Comparison of ENCODE assay signal across 21 cellular contexts in genomic region chr7:79272938-79273337, GRCh38.
DNase-seq lines count a peak whose midpoint lies in the region; ATAC-seq, FAIRE-seq and TF ChIP-seq lines count a peak whose summit lies in the region.
"Had no signal": no experiment of that assay in that cellular context is flagged by ENCODE, and none has a peak within 500 bp of the region (broad histone marks: within the 10 kb centered on the region; RNA-seq: fewer than 3 reads in every experiment).

No MANE protein-coding gene starts in this region.

- BruUV-seq in endothelial cell of umbilical vein (replicated peaks; lab: Mats Ljungman, UMichigan) = no TSS peak
- no TSS peak for BruUV-seq in Caco-2 (replicated peaks; lab: Mats Ljungman, UMichigan)

- H3K27ac Mint-ChIP-seq in astrocyte (ENCODE audit: unreplicated experiment) (no peak overlapping the region), Caco-2 (ENCODE audit: unreplicated experiment) (no peak overlapping the region)
- H3K27ac Mint-ChIP-seq: CD4-positive, alpha-beta memory T cell had no signal

- H3K27me3 Mint-ChIP-seq in astrocyte (ENCODE audit: low read depth, unreplicated experiment) (no peaks in the 10 kb centered on the region), Caco-2 (ENCODE audit: insufficient read depth, unreplicated experiment) (no peaks in the 10 kb centered on the region)
- H3K27me3 Mint-ChIP-seq: CD4-positive, alpha-beta memory T cell had no signal

- FAIRE-seq in astrocyte (lab: Jason Lieb, UNC) (no peak), endothelial cell of umbilical vein (lab: Jason Lieb, UNC) (no peak)
- FAIRE-seq: G401.6, GM12892, K562 had no signal

- no peaks in the 10 kb centered on the region for H3K9me2 ChIP-seq in SK-N-SH

- no peak overlapping the region for H3K27ac ChIP-seq in SK-N-SH (ENCODE audit: low read depth in 2 of 2, low read length in 1 of 2)
- H3K27ac ChIP-seq in astrocyte (ENCODE audit: low read depth, low read length) = no peak overlapping the region
- H3K27ac ChIP-seq in endothelial cell of umbilical vein (ENCODE audit: insufficient read depth, low read depth, low read length) = no peak overlapping the region
- H3K27ac ChIP-seq: 22Rv1; BLaER1 treated with 17β-estradiol and CSF1 and Interleukin-3, amounts not matched to agents 10 nM and 100 nM; SJCRH30 had no signal

- H3K27me3 ChIP-seq in SK-N-SH (ENCODE audit: insufficient read depth) (no peaks in the 10 kb centered on the region), astrocyte (ENCODE audit: insufficient read depth, low read length) (no peaks in the 10 kb centered on the region), endothelial cell of umbilical vein (ENCODE audit: control insufficient read depth in 2 of 2, insufficient read depth in 2 of 2, low read length in 2 of 2) (no peaks in the 10 kb centered on the region), Caco-2 (replicated peaks; ENCODE audit: control insufficient read depth, insufficient read depth, low read length) (no peaks in the 10 kb centered on the region)
- H3K27me3 ChIP-seq: BLaER1 treated with 17β-estradiol and CSF1 and Interleukin-3, amounts not matched to agents 10 nM and 100 nM; SJCRH30 had no signal

- WGBS in SK-N-SH (ENCODE audit: low lambda C conversion rate) = 76% methylated on average over 2 of the region's 2 CpGs

- H3K36me3 Mint-ChIP-seq in astrocyte (ENCODE audit: low read depth, unreplicated experiment) (no peaks in the 10 kb centered on the region), Caco-2 (ENCODE audit: insufficient read depth, unreplicated experiment) (no peaks in the 10 kb centered on the region)
- H3K36me3 Mint-ChIP-seq: CD4-positive, alpha-beta memory T cell had no signal

- intact Hi-C loops in endothelial cell of umbilical vein (cut with micrococcal nuclease) = loop anchor here (1.0 to 10.0 kb wide), 4 partner anchors 9 to 1248 kb away; no protein-coding TSS in a partner anchor
- intact Hi-C loops in Caco-2 (cut with micrococcal nuclease; ENCODE audit: unreplicated experiment) = loop anchor here (1.0 kb wide), 3 partner anchors 9 to 468 kb away; no protein-coding TSS in a partner anchor

- H3K4me1 Mint-ChIP-seq in astrocyte (ENCODE audit: low read depth, unreplicated experiment) = no peaks in the 10 kb centered on the region
- H3K4me1 Mint-ChIP-seq in Caco-2 (ENCODE audit: low read depth, unreplicated experiment) = peaks cover 7% of the 10 kb centered on the region
- H3K4me1 Mint-ChIP-seq: CD4-positive, alpha-beta memory T cell had no signal

- H3K9me3 ChIP-seq in SK-N-SH (no peaks in the 10 kb centered on the region; the same call in 1 of the 2 replicates), astrocyte (ENCODE audit: insufficient read depth, low read depth, low read length) (no peaks in the 10 kb centered on the region), endothelial cell of umbilical vein (replicated peaks; ENCODE audit: control insufficient read depth, insufficient read depth, low read length) (no peaks in the 10 kb centered on the region), Caco-2 (no peaks in the 10 kb centered on the region)
- H3K9me3 ChIP-seq: BLaER1 treated with 17β-estradiol and CSF1 and Interleukin-3, amounts not matched to agents 10 nM and 100 nM; SJCRH30 had no signal

- TF ChIP-seq EP300 in SK-N-SH (IDR thresholded peaks at IDR 0.05; ENCODE audit: borderline replicate concordance in 1 of 2, low read depth in 1 of 2, low read length in 1 of 2) = no peak

- H3K9ac ChIP-seq in SK-N-SH = no peak overlapping the region
- no peak overlapping the region for H3K9ac ChIP-seq in astrocyte (ENCODE audit: low read length)
- H3K9ac ChIP-seq in endothelial cell of umbilical vein (replicated peaks; ENCODE audit: extremely low read depth, insufficient read depth, low read length) = no peak overlapping the region
- H3K9ac ChIP-seq: BLaER1 treated with 17β-estradiol and CSF1 and Interleukin-3, amounts not matched to agents 10 nM and 100 nM had no signal

- H3K4me3 ChIP-seq in SK-N-SH (ENCODE audit: low read depth in 2 of 2, low read length in 1 of 2) (no peak overlapping the region), astrocyte (ENCODE audit: insufficient read depth, low read depth, low read length) (no peak overlapping the region), endothelial cell of umbilical vein (replicated peaks in 1 of 3; ENCODE audit: insufficient read depth in 1 of 3, low read depth in 1 of 3, low read length in 3 of 3) (no peak overlapping the region), Caco-2 (ENCODE audit: low read depth, low read length) (no peak overlapping the region)
- H3K4me3 ChIP-seq: BLaER1 treated with 17β-estradiol and CSF1 and Interleukin-3, amounts not matched to agents 10 nM and 100 nM; K562; SJCRH30 had no signal

- TF ChIP-seq POLR2A in endothelial cell of umbilical vein (IDR thresholded peaks at IDR 0.05; ENCODE audit: low read depth, low read length) = no peak

- H3K4me1 ChIP-seq in SK-N-SH (ENCODE audit: control insufficient read depth in 1 of 2, insufficient read depth in 2 of 2, low read depth in 1 of 2, low read length in 1 of 2) = no peaks in the 10 kb centered on the region; a peak in 2 of 4 replicates
- no peaks in the 10 kb centered on the region for H3K4me1 ChIP-seq in astrocyte (ENCODE audit: insufficient read depth, low read length)
- H3K4me1 ChIP-seq in endothelial cell of umbilical vein (ENCODE audit: control insufficient read depth, extremely low read depth, insufficient read depth, low read length) = peaks cover 7% of the 10 kb centered on the region
- H3K4me1 ChIP-seq in Caco-2 = peaks cover 5% of the 10 kb centered on the region; the same call in 1 of the 2 replicates
- H3K4me1 ChIP-seq: SJCRH30 had no signal

- no peaks in the 10 kb centered on the region for H3K9me1 ChIP-seq in endothelial cell of umbilical vein (replicated peaks; ENCODE audit: control insufficient read depth, extremely low read depth, insufficient read depth, low read length)

- dilution Hi-C loops in endothelial cell of umbilical vein (cut with MboI; ENCODE audit: extremely low pct_ligation_motif_present, low sequenced_read_pairs) = no loop called here

- H3K36me3 ChIP-seq in SK-N-SH (replicated peaks in 1 of 2; ENCODE audit: control insufficient read depth in 1 of 2, insufficient read depth in 2 of 2, low read length in 1 of 2) (no peaks in the 10 kb centered on the region), astrocyte (ENCODE audit: insufficient read depth, low read length) (no peaks in the 10 kb centered on the region), endothelial cell of umbilical vein (ENCODE audit: control insufficient read depth in 2 of 2, extremely low read depth in 1 of 2, insufficient read depth in 2 of 2, low read length in 2 of 2) (no peaks in the 10 kb centered on the region), Caco-2 (ENCODE audit: control insufficient read depth, insufficient read depth, low read length) (no peaks in the 10 kb centered on the region)
- H3K36me3 ChIP-seq: BLaER1 treated with 17β-estradiol and CSF1 and Interleukin-3, amounts not matched to agents 10 nM and 100 nM; SJCRH30 had no signal

- H4K20me1 ChIP-seq in SK-N-SH (ENCODE audit: insufficient read depth) = no peaks in the 10 kb centered on the region
- no peaks in the 10 kb centered on the region for H4K20me1 ChIP-seq in astrocyte (ENCODE audit: insufficient read depth, low read length)
- no peaks in the 10 kb centered on the region for H4K20me1 ChIP-seq in endothelial cell of umbilical vein (replicated peaks; ENCODE audit: control insufficient read depth, extremely low read depth, insufficient read depth, low read length)
- H4K20me1 ChIP-seq: BLaER1 treated with 17β-estradiol and CSF1 and Interleukin-3, amounts not matched to agents 10 nM and 100 nM had no signal

- POLR2A ChIA-PET in SK-N-SH (lab: Yijun Ruan, JAX) = no interaction called here
- POLR2A ChIA-PET in endothelial cell of umbilical vein (lab: Charles Lee) = no interaction called here
- POLR2A ChIA-PET in Caco-2 (lab: Charles Lee) = no interaction called here

- TF ChIP-seq CTCF in SK-N-SH (IDR thresholded peaks at IDR 0.05) (no peak), astrocyte (IDR thresholded peaks at IDR 0.05; ENCODE audit: insufficient read depth, low read depth, low read length) (no peak), endothelial cell of umbilical vein (IDR thresholded peaks at IDR 0.05; ENCODE audit: extremely low read depth in 1 of 2, insufficient read depth in 1 of 2, low read depth in 1 of 2, low read length in 2 of 2) (no peak), Caco-2 (IDR thresholded peaks at IDR 0.05; ENCODE audit: insufficient read depth in 1 of 2, low read depth in 1 of 2, low read length in 1 of 2, severe bottlenecking in 1 of 2, unreplicated experiment in 1 of 2) (no peak)

- ATAC-seq in SK-N-SH treated with all-trans-retinoic acid at 6 μM for 48 hours = no peak
- no peak for ATAC-seq in GM21447 (IDR thresholded peaks at IDR 0.05; ENCODE audit: unreplicated experiment)
- ATAC-seq: K562 had no signal

- TF ChIP-seq RAD21 in SK-N-SH (IDR thresholded peaks at IDR 0.05; ENCODE audit: low read length) = no peak

- H3K4me3 Mint-ChIP-seq in astrocyte (ENCODE audit: unreplicated experiment) = no peak overlapping the region
- no peak overlapping the region for H3K4me3 Mint-ChIP-seq in Caco-2 (ENCODE audit: unreplicated experiment)
- H3K4me3 Mint-ChIP-seq: CD4-positive, alpha-beta memory T cell had no signal

- H2AFZ ChIP-seq in SK-N-SH (ENCODE audit: low read depth) = no peak overlapping the region
- no peak overlapping the region for H2AFZ ChIP-seq in astrocyte (ENCODE audit: low read depth, low read length)
- H2AFZ ChIP-seq in endothelial cell of umbilical vein (ENCODE audit: low read depth, low read length) = peak overlapping the region; percentile 18

- no peak overlapping the region for H3K4me2 ChIP-seq in SK-N-SH
- no peak overlapping the region for H3K4me2 ChIP-seq in astrocyte (ENCODE audit: low read length)
- no peak overlapping the region for H3K4me2 ChIP-seq in endothelial cell of umbilical vein (ENCODE audit: insufficient read depth, low read length)
- H3K4me2 ChIP-seq: BLaER1 treated with 17β-estradiol and CSF1 and Interleukin-3, amounts not matched to agents 10 nM and 100 nM had no signal

- no peak for DNase-seq in SK-N-SH
- DNase-seq in astrocyte (ENCODE audit: low read depth) = peak; percentile 75
- peak; percentile 44 for DNase-seq in endothelial cell of umbilical vein (ENCODE audit: low read depth, low spot score)
- no peak for DNase-seq in Caco-2
- no peak for DNase-seq in NCI-H2107 (lab: John Stamatoyannopoulos, UW)
- no peak for DNase-seq in stimulated activated CD4-positive, alpha-beta T cell treated with anti-CD3 and anti-CD28 coated beads, Interleukin-4, amount 100 ng/mL, for 1 hour
- DNase-seq: CD4-positive, alpha-beta memory T cell; MM.1S; NCI-H1048; NCI-H1417 treated with DMSO at 0.1 percent for 48 hours; NCI-H187; NCI-H510A treated with DMSO at 0.1 percent for 48 hours; NCI-H748 treated with DMSO at 0.1 percent for 48 hours; SJCRH30 had no signal

- H3K79me2 ChIP-seq in SK-N-SH (ENCODE audit: insufficient read depth) = no peaks in the 10 kb centered on the region
- H3K79me2 ChIP-seq in astrocyte (ENCODE audit: insufficient read depth, low read length) = no peaks in the 10 kb centered on the region
- no peaks in the 10 kb centered on the region for H3K79me2 ChIP-seq in endothelial cell of umbilical vein (ENCODE audit: control insufficient read depth, insufficient read depth, low read length)

- peaks cover 7% of the 10 kb centered on the region for H3K9me3 Mint-ChIP-seq in astrocyte (ENCODE audit: unreplicated experiment)
- peaks cover 11% of the 10 kb centered on the region for H3K9me3 Mint-ChIP-seq in Caco-2 (ENCODE audit: unreplicated experiment)

- H3F3A ChIP-seq in SK-N-SH (replicated peaks; ENCODE audit: insufficient read depth) = no peaks in the 10 kb centered on the region

- CTCF ChIA-PET in SK-N-SH (lab: Yijun Ruan, JAX) (interaction anchor here (0.7 to 3.2 kb wide), 8 partner anchors 9 to 775 kb away, joined by 4 to 28 read pairs (median 6); no protein-coding TSS in a partner anchor), endothelial cell of umbilical vein (lab: Charles Lee) (interaction anchor here (0.8 to 5.3 kb wide), 9 partner anchors 9 to 775 kb away, joined by 3 to 56 read pairs (median 3); no protein-coding TSS in a partner anchor), Caco-2 (lab: Charles Lee) (interaction anchor here (1.1 kb wide), 1 partner anchor 35 kb away, joined by 3 read pairs; no protein-coding TSS in a partner anchor)

Comparison
In these comparisons a context has a peak if more than half of its experiments do, and no peak if none do; other contexts are left out.
1. DNase-seq: peak in astrocyte (single experiment) and endothelial cell of umbilical vein (single experiment); none in SK-N-SH (single experiment), Caco-2 (0 of 2), NCI-H2107 (single experiment) and stimulated activated CD4-positive, alpha-beta T cell treated with anti-CD3 and anti-CD28 coated beads, Interleukin-4, amount 100 ng/mL, for 1 hour (single experiment).